In genomic region chr12:103043531-103044445, GRCh38 we compare ENCODE assay signal across 1 cellular context.
TF ChIP-seq lines count a peak whose summit lies in the region.

No MANE protein-coding gene starts in this region.

TF ChIP-seq in WTC11, 78 proteins besides CTCF, POLR2A, EP300 and RAD21:
- TF ChIP-seq ZNF532 (CRISPR knock-in tag; IDR thresholded peaks at IDR 0.05; ENCODE audit: borderline replicate concordance) (no peak), ZBTB21 (CRISPR knock-in tag; IDR thresholded peaks at IDR 0.05; ENCODE audit: borderline replicate concordance) (0 out of 2 replicates have a peak, but pooled peaks have one; percentile 23), CBFB (CRISPR knock-in tag; IDR thresholded peaks at IDR 0.05; ENCODE audit: low read depth) (no peak), NR1H2 (CRISPR knock-in tag; IDR thresholded peaks at IDR 0.05) (no peak), EMX1 (CRISPR knock-in tag; IDR thresholded peaks at IDR 0.05) (no peak), JUN (CRISPR knock-in tag; IDR thresholded peaks at IDR 0.05) (no peak), SMAD4 (CRISPR knock-in tag; IDR thresholded peaks at IDR 0.05) (no peak)
